ENCODE assay signal across 14 cellular contexts in the genomic region with DNA sequence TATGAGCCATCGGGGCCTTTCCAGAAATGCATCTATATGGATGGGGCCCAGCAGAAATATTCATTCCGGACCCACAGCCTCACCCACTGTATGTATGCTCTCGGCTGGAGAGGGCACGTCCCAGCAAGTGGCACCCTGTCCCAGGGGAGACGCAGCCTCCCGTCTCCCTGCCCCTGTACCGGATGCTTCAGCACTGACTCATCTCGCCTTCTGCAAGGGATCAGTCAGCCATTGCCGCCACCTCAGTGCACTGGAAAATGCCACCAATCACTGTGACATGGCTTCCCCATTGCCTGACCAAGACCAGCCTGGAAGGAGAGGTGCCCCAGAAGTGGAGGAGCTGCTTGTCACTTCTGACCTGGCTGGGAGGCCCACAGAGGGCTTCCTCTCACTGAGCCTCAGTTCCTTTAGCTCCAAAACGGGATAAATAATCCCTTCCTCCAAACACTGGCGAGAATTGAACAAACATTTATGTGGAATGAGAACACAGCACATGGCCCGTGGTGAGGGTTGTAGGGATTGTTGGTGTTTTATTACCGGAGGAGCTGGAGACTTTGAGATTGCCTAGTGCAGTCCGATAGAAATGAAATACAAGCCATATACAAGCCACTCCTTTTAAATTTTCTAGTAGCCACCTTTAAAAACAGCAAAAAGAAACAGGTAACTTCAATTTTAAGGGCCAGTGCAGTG. TPM values are rescaled to one million over a fixed set of nuclear protein-coding genes. Genes with fewer than 3 reads are reported as not detected.
DNase-seq lines count a peak whose midpoint lies in the region; ATAC-seq lines count a peak whose summit lies in the region.
"Had no signal": no experiment of that assay in that cellular context is flagged by ENCODE, and none has a peak within 500 bp of the region (broad histone marks: within the 10 kb centered on the region; RNA-seq: fewer than 3 reads in every experiment).

No MANE protein-coding gene starts in this region.

- H3K9me3 Mint-ChIP-seq in activated CD4-positive, alpha-beta memory T cell treated with anti-CD3 and anti-CD28 coated beads, Interleukin-2, amount 10 ng/mL, durations not matched to agents 7 days and 5 days: no peaks in the 10 kb centered on the region

- ATAC-seq in GM21717 (IDR thresholded peaks at IDR 0.05; ENCODE audit: unreplicated experiment): no peak
- ATAC-seq: stimulated activated naive CD8-positive, alpha-beta T cell treated with anti-CD3 and anti-CD28 coated beads, Interleukin-15, Interleukin-2, amounts not matched to agents 100 U/mL and 50 U/mL, for 24 hours had no signal

- H3K27ac ChIP-seq in substantia nigra (ENCODE audit: low read depth, low read length, poor library complexity, severe bottlenecking): no peak overlapping the region

- H3K4me3 Mint-ChIP-seq in activated CD4-positive, alpha-beta memory T cell treated with anti-CD3 and anti-CD28 coated beads, Interleukin-2, amount 10 ng/mL, durations not matched to agents 7 days and 5 days: no peak overlapping the region
- H3K4me3 Mint-ChIP-seq: central memory CD8-positive, alpha-beta T cell had no signal

- no peaks in the 10 kb centered on the region for H3K27me3 Mint-ChIP-seq in activated CD4-positive, alpha-beta memory T cell treated with anti-CD3 and anti-CD28 coated beads, Interleukin-2, amount 10 ng/mL, durations not matched to agents 7 days and 5 days

- CTCF ChIA-PET in activated CD4-positive, alpha-beta memory T cell treated with anti-CD3 and anti-CD28 coated beads, Interleukin-2, amount 10 ng/mL, durations not matched to agents 7 days and 5 days (lab: Charles Lee): interaction anchor here (0.9 kb wide), 1 partner anchor 124 kb away, joined by 3 read pairs; no protein-coding TSS in a partner anchor

- POLR2A ChIA-PET in activated CD4-positive, alpha-beta memory T cell treated with anti-CD3 and anti-CD28 coated beads, Interleukin-2, amount 10 ng/mL, durations not matched to agents 7 days and 5 days (lab: Charles Lee): no interaction called here

- H3K4me1 Mint-ChIP-seq in activated CD4-positive, alpha-beta memory T cell treated with anti-CD3 and anti-CD28 coated beads, Interleukin-2, amount 10 ng/mL, durations not matched to agents 7 days and 5 days: peaks cover 4% of the 10 kb centered on the region
- H3K4me1 Mint-ChIP-seq: central memory CD8-positive, alpha-beta T cell had no signal

- no peak overlapping the region for H3K27ac Mint-ChIP-seq in activated CD4-positive, alpha-beta memory T cell treated with anti-CD3 and anti-CD28 coated beads, Interleukin-2, amount 10 ng/mL, durations not matched to agents 7 days and 5 days

- no peaks in the 10 kb centered on the region for H3K36me3 Mint-ChIP-seq in activated CD4-positive, alpha-beta memory T cell treated with anti-CD3 and anti-CD28 coated beads, Interleukin-2, amount 10 ng/mL, durations not matched to agents 7 days and 5 days (ENCODE audit: low read depth)

- DNase-seq in ELR (ENCODE audit: low read depth) (peak; percentile 89), NCI-H460 (ENCODE audit: extremely low read depth, low read depth) (peak; percentile 71), fibroblast of gingiva (ENCODE audit: low read depth) (peak; percentile 50), renal cortical epithelial cell (ENCODE audit: low read depth) (peak; percentile 65), substantia nigra (lab: John Stamatoyannopoulos, UW) (no peak)
- no peak for DNase-seq in activated T-cell treated with anti-CD3 and anti-CD28 coated beads, Interleukin-2, amount 50 U/mL, for 48 hours
- DNase-seq in activated CD4-positive, alpha-beta memory T cell treated with anti-CD3 and anti-CD28 coated beads, Interleukin-2, amount 10 ng/mL, durations not matched to agents 7 days and 5 days: no peak
- DNase-seq: NCI-H1105; retina; stimulated activated naive CD8-positive, alpha-beta T cell treated with anti-CD3 and anti-CD28 coated beads, Interleukin-15, Interleukin-2, amounts not matched to agents 100 U/mL and 50 U/mL, for 24 hours had no signal

RNA-seq across cellular contexts. Expression of gene ORM1, which starts 43.9 kb away (rescaled TPM):
- total RNA-seq in NCI-H460 (2014; rRNA removed; shearing (Covaris generic)): not detected in 2 replicates
- polyA plus RNA-seq in NCI-H460 (2014; cell fraction: nucleus; rRNA removed): not detected in 2 replicates
- total RNA-seq in renal cortical epithelial cell: not detected in 2 replicates
- not detected for total RNA-seq in activated CD4-positive, alpha-beta memory T cell treated with anti-CD3 and anti-CD28 coated beads, Interleukin-2, amount 10 ng/mL, durations not matched to agents 7 days and 5 days
- total RNA-seq: activated CD8-positive, alpha-beta memory T cell treated with anti-CD3 and anti-CD28 coated beads for 36 hours; SK-MEL-5 had no signal

RNA-seq across cellular contexts. Expression of gene ORM2, which starts 50.6 kb away (rescaled TPM):
- total RNA-seq in NCI-H460 (2014; rRNA removed; shearing (Covaris generic)): not detected in 2 replicates
- not detected in 2 replicates for polyA plus RNA-seq in NCI-H460 (2014; cell fraction: nucleus; rRNA removed)
- total RNA-seq in renal cortical epithelial cell: not detected in 2 replicates
- total RNA-seq in activated CD4-positive, alpha-beta memory T cell treated with anti-CD3 and anti-CD28 coated beads, Interleukin-2, amount 10 ng/mL, durations not matched to agents 7 days and 5 days: not detected
- total RNA-seq: activated CD8-positive, alpha-beta memory T cell treated with anti-CD3 and anti-CD28 coated beads for 36 hours; SK-MEL-5 had no signal

Comparison
In these comparisons a context has a peak if more than half of its experiments do, and no peak if none do; other contexts are left out.
1. DNase-seq: peak in ELR (single experiment), NCI-H460 (single experiment), fibroblast of gingiva (single experiment) and renal cortical epithelial cell (single experiment); none in activated T-cell treated with anti-CD3 and anti-CD28 coated beads, Interleukin-2, amount 50 U/mL, for 48 hours (0 of 2), substantia nigra (0 of 49) and activated CD4-positive, alpha-beta memory T cell treated with anti-CD3 and anti-CD28 coated beads, Interleukin-2, amount 10 ng/mL, durations not matched to agents 7 days and 5 days (single experiment).